Comparison of ENCODE assay signal across 7 cellular contexts in genomic region chr14:77043984-77044485, GRCh38. TPM values are rescaled to one million over a fixed set of nuclear protein-coding genes. Genes with fewer than 3 reads are reported as not detected.
A peak's percentile ranks its signal among the peaks of the same experiment; 100 is the strongest.
DNase-seq lines count a peak whose midpoint lies in the region; ATAC-seq and TF ChIP-seq lines count a peak whose summit lies in the region.

No MANE protein-coding gene starts in this region.

- peak overlapping the region; percentile 94 for H3K4ac ChIP-seq in IMR-90 (ENCODE audit: low read depth, low read length)

- no peaks in the 10 kb centered on the region for H3K9me3 Mint-ChIP-seq in activated B cell treated with CpG ODN at 0.5 μM for 24 hours
- no peaks in the 10 kb centered on the region for H3K9me3 Mint-ChIP-seq in stimulated activated effector memory CD8-positive, alpha-beta T cell treated with anti-CD3 and anti-CD28 coated beads, Interleukin-12 subunit alpha, Interleukin-12 subunit beta, amount 100 ng/mL, for 72 hours

- TF ChIP-seq POLR2A in IMR-90 (IDR thresholded peaks at IDR 0.05; ENCODE audit: low read depth, low read length), result no peak

- H3K9ac ChIP-seq in IMR-90 (ENCODE audit: low read depth, low read length), result peak overlapping the region; percentile 34; the same call in 1 of the 2 replicates

- H3K14ac ChIP-seq in IMR-90 (replicated peaks; ENCODE audit: low read depth, low read length), result peak overlapping the region; percentile 86

- TF ChIP-seq CTCF in IMR-90 (conservative IDR thresholded peaks at IDR 0.05; ENCODE audit: low read depth, low read length) (no peak), activated B cell treated with CpG ODN at 0.5 μM for 24 hours (IDR thresholded peaks at IDR 0.05) (no peak)

- peak overlapping the region; percentile 68 for H2AK9ac ChIP-seq in IMR-90 (replicated peaks; ENCODE audit: low read depth, low read length, poor library complexity)

- peak overlapping the region; percentile 89; the same call in 2 of the 3 replicates for H2BK15ac ChIP-seq in IMR-90 (ENCODE audit: low read depth, low read length)

- peak overlapping the region; percentile 74 for H2BK20ac ChIP-seq in IMR-90 (ENCODE audit: low read depth, low read length)

- H3K4me2 ChIP-seq in IMR-90 (ENCODE audit: low read depth, low read length), result no peak overlapping the region

- in situ Hi-C loops in IMR-90 (cut with MboI; ENCODE audit: low sequenced_read_pairs), result loop anchor here (25.0 kb wide), 1 partner anchor 1757 kb away; the partner anchor contains the start of gene FOS

- peak overlapping the region; percentile 89 for H3K27ac ChIP-seq in IMR-90 (ENCODE audit: insufficient read depth, low read length)
- peak overlapping the region; percentile 97 for H3K27ac ChIP-seq in layer of hippocampus (ENCODE audit: low read depth, low read length)

- H4K91ac ChIP-seq in IMR-90 (ENCODE audit: insufficient read depth, low read depth, low read length), result peak overlapping the region; percentile 82

- H3K36me3 ChIP-seq in IMR-90 (ENCODE audit: control insufficient read depth, insufficient read depth, low read length), result no peaks in the 10 kb centered on the region

- peak overlapping the region; percentile 84 for H4K5ac ChIP-seq in IMR-90 (ENCODE audit: low read depth, low read length)

- CTCF ChIA-PET in IMR-90 (lab: Yijun Ruan, JAX) (interaction anchor here (0.9 to 1.4 kb wide), 4 partner anchors 10 to 168 kb away, joined by 3 to 4 read pairs (median 3); no protein-coding TSS in a partner anchor), activated B cell treated with CpG ODN at 0.5 μM for 24 hours (lab: Charles Lee) (interaction anchor here (0.7 to 4.1 kb wide), 5 partner anchors 9 to 139 kb away, joined by 3 to 15 read pairs (median 3); no protein-coding TSS in a partner anchor)

- no peaks in the 10 kb centered on the region for H3K27me3 Mint-ChIP-seq in activated B cell treated with CpG ODN at 0.5 μM for 24 hours

- intact Hi-C loops in IMR-90 (cut with micrococcal nuclease), result no loop called here
- intact Hi-C loops in activated B cell treated with CpG ODN at 0.5 μM for 24 hours (cut with micrococcal nuclease), result loop anchor here (5.0 to 10.0 kb wide), 2 partner anchors 232 to 571 kb away; partner anchors contain the start of genes ANGEL1 and SPTLC2

- no peak for DNase-seq in IMR-90
- no peak for DNase-seq in activated B cell treated with CpG ODN at 0.5 μM for 24 hours
- no peak for DNase-seq in stimulated activated effector memory CD8-positive, alpha-beta T cell treated with anti-CD3 and anti-CD28 coated beads, Interleukin-12 subunit alpha, Interleukin-12 subunit beta, amount 100 ng/mL, for 72 hours (ENCODE audit: low spot score in 2 of 2)
- no peak for DNase-seq in activated CD4-positive, CD25-positive, alpha-beta regulatory T cell (lab: John Stamatoyannopoulos, UW)
- no peak for DNase-seq in GM03348 (ENCODE audit: low spot score)
- no peak for DNase-seq in activated T-cell treated with anti-CD3 and anti-CD28 coated beads for 4 hours

- H3K56ac ChIP-seq in IMR-90 (ENCODE audit: extremely low read depth, insufficient read depth, low read length), result 0 out of 2 replicates have a peak overlapping the region, but pooled peaks have one; percentile 6

- H2AFZ ChIP-seq in IMR-90 (replicated peaks; ENCODE audit: low read length, poor library complexity), result peak overlapping the region; percentile 70

- H3K9me1 ChIP-seq in IMR-90 (ENCODE audit: insufficient read depth, low read length), result peaks cover 18% of the 10 kb centered on the region

- H4K20me1 ChIP-seq in IMR-90 (ENCODE audit: insufficient read depth, low read length), result no peaks in the 10 kb centered on the region

- POLR2A ChIA-PET in IMR-90 (lab: Charles Lee; ENCODE audit: unreplicated experiment) (interaction anchor here (0.5 to 2.6 kb wide), 4 partner anchors 10 to 21 kb away, joined by 3 to 8 read pairs (median 8); no protein-coding TSS in a partner anchor), activated B cell treated with CpG ODN at 0.5 μM for 24 hours (lab: Charles Lee) (interaction anchor here (1.1 to 1.5 kb wide), 2 partner anchors 19 to 82 kb away, joined by 5 read pairs; no protein-coding TSS in a partner anchor)

- dilution Hi-C loops in IMR-90 (cut with HindIII; ENCODE audit: low sequenced_read_pairs, unreplicated experiment), result no loop called here

- H3K4me1 Mint-ChIP-seq in activated B cell treated with CpG ODN at 0.5 μM for 24 hours, result peaks cover 53% of the 10 kb centered on the region
- H3K4me1 Mint-ChIP-seq in stimulated activated effector memory CD8-positive, alpha-beta T cell treated with anti-CD3 and anti-CD28 coated beads, Interleukin-12 subunit alpha, Interleukin-12 subunit beta, amount 100 ng/mL, for 72 hours, result peaks cover 41% of the 10 kb centered on the region

- no peaks in the 10 kb centered on the region for H3K9me3 ChIP-seq in IMR-90 (ENCODE audit: control insufficient read depth, insufficient read depth, low read length)

- H4K8ac ChIP-seq in IMR-90 (ENCODE audit: low read depth in 2 of 2, low read length in 2 of 2), result peak overlapping the region; percentile 41 to 97; a peak in 2 of 4 replicates

- H3K4me1 ChIP-seq in IMR-90 (ENCODE audit: control insufficient read depth, insufficient read depth, low read length), result peaks cover 29% of the 10 kb centered on the region

- peak overlapping the region; percentile 99 for H2BK120ac ChIP-seq in IMR-90 (ENCODE audit: low read depth, low read length)

- no peak overlapping the region for H3K4me3 ChIP-seq in IMR-90 (ENCODE audit: insufficient read depth, low read depth, low read length)

- H3K23ac ChIP-seq in IMR-90 (ENCODE audit: low read depth, low read length), result peak overlapping the region; percentile 84

- peaks cover 0 to 9% of the 10 kb centered on the region in 2 experiments; a peak in 1 of 4 replicates for H3K79me1 ChIP-seq in IMR-90 (ENCODE audit: low read depth in 1 of 2, low read length in 2 of 2)

- no TSS peak for BruUV-seq in IMR-90 (replicated peaks; lab: Mats Ljungman, UMichigan)

- TF ChIP-seq RAD21 in IMR-90 (IDR thresholded peaks at IDR 0.05; ENCODE audit: low read length), result no peak

- peak overlapping the region; percentile 69 for H3K4me3 Mint-ChIP-seq in activated B cell treated with CpG ODN at 0.5 μM for 24 hours
- H3K4me3 Mint-ChIP-seq in stimulated activated effector memory CD8-positive, alpha-beta T cell treated with anti-CD3 and anti-CD28 coated beads, Interleukin-12 subunit alpha, Interleukin-12 subunit beta, amount 100 ng/mL, for 72 hours, result peak overlapping the region; percentile 24

- H3K27ac Mint-ChIP-seq in activated B cell treated with CpG ODN at 0.5 μM for 24 hours, result peak overlapping the region; percentile 38
- H3K27ac Mint-ChIP-seq in stimulated activated effector memory CD8-positive, alpha-beta T cell treated with anti-CD3 and anti-CD28 coated beads, Interleukin-12 subunit alpha, Interleukin-12 subunit beta, amount 100 ng/mL, for 72 hours, result peak overlapping the region; percentile 58

- peak overlapping the region; percentile 96 for H2BK5ac ChIP-seq in IMR-90 (ENCODE audit: low read depth, low read length, poor library complexity, severe bottlenecking)

- 76% methylated on average over 6 of the region's 8 CpGs; no CpG with 5 or more reads in 1 of the 2 experiments for WGBS in IMR-90 (ENCODE audit: extremely low coverage in 2 of 2, insufficient read length in 1 of 2), 2 experiments

- H3K18ac ChIP-seq in IMR-90 (ENCODE audit: low read depth, low read length), result peak overlapping the region; percentile 77

- no peaks in the 10 kb centered on the region for H3K27me3 ChIP-seq in IMR-90 (ENCODE audit: control insufficient read depth, insufficient read depth, low read length)
- H3K27me3 ChIP-seq in layer of hippocampus (ENCODE audit: control insufficient read depth, insufficient read depth, low read length), result no peaks in the 10 kb centered on the region

- peak overlapping the region; percentile 99 for H2AK5ac ChIP-seq in IMR-90 (ENCODE audit: low read depth, low read length)

- no peaks in the 10 kb centered on the region for H3K36me3 Mint-ChIP-seq in activated B cell treated with CpG ODN at 0.5 μM for 24 hours (ENCODE audit: low read depth)
- H3K36me3 Mint-ChIP-seq in stimulated activated effector memory CD8-positive, alpha-beta T cell treated with anti-CD3 and anti-CD28 coated beads, Interleukin-12 subunit alpha, Interleukin-12 subunit beta, amount 100 ng/mL, for 72 hours, result peaks cover 10% of the 10 kb centered on the region

- ATAC-seq in IMR-90 (ENCODE audit: low read depth) (no peak), activated B cell treated with CpG ODN at 0.5 μM for 24 hours (ENCODE audit: low read depth) (no peak)
- ATAC-seq in stimulated activated effector memory CD8-positive, alpha-beta T cell treated with anti-CD3 and anti-CD28 coated beads, Interleukin-12 subunit alpha, Interleukin-12 subunit beta, amount 100 ng/mL, for 72 hours, result no peak

TF ChIP-seq in IMR-90, 13 proteins besides CTCF, POLR2A, EP300 and RAD21:
- TF ChIP-seq MXI1 (IDR thresholded peaks at IDR 0.05; ENCODE audit: borderline replicate concordance, low read depth, low read length) (no peak), FOS (IDR thresholded peaks at IDR 0.05; ENCODE audit: low read depth, low read length) (no peak), CEBPB (IDR thresholded peaks at IDR 0.05; ENCODE audit: low read depth, low read length) (no peak)
- TF ChIP-seq, protein P1, sequence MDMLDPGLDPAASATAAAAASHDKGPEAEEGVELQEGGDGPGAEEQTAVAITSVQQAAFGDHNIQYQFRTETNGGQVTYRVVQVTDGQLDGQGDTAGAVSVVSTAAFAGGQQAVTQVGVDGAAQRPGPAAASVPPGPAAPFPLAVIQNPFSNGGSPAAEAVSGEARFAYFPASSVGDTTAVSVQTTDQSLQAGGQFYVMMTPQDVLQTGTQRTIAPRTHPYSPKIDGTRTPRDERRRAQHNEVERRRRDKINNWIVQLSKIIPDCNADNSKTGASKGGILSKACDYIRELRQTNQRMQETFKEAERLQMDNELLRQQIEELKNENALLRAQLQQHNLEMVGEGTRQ (IDR thresholded peaks at IDR 0.05; ENCODE audit: low read depth, low read length), result no peak

RNA-seq across cellular contexts. Expression of gene IRF2BPL, which starts 15.5 kb away (rescaled TPM):
- total RNA-seq in IMR-90 (2012; rRNA removed), result 6.3 and 8.9 TPM in 2 replicates
- 14.5 and 15.8 TPM in 2 replicates for polyA plus RNA-seq in IMR-90 (2012; rRNA removed)
- 13.2 and 35.9 TPM in 2 replicates for polyA plus RNA-seq in IMR-90 (2012; cell fraction: cytosol; rRNA removed)
- polyA plus RNA-seq in IMR-90 (2012; cell fraction: nucleus; rRNA removed; ENCODE audit: low replicate concordance), result 24.7 and 36.8 TPM in 2 replicates
- 14.0 and 14.5 TPM in 2 replicates for total RNA-seq in activated B cell treated with CpG ODN at 0.5 μM for 24 hours

RNA-seq across cellular contexts. Expression of gene CIPC, which starts 54.0 kb away (rescaled TPM):
- total RNA-seq in IMR-90 (2012; rRNA removed), result 12.9 and 13.1 TPM in 2 replicates
- 5.6 and 6.6 TPM in 2 replicates for polyA plus RNA-seq in IMR-90 (2012; rRNA removed)
- polyA plus RNA-seq in IMR-90 (2012; cell fraction: cytosol; rRNA removed), result 2.7 and 2.8 TPM in 2 replicates
- polyA plus RNA-seq in IMR-90 (2012; cell fraction: nucleus; rRNA removed; ENCODE audit: low replicate concordance), result 2.8 and 5.9 TPM in 2 replicates
- 26.6 and 28.5 TPM in 2 replicates for total RNA-seq in activated B cell treated with CpG ODN at 0.5 μM for 24 hours
